8 cellular contexts compared by ENCODE assay signal in genomic region chr7:112788778-112789343, GRCh38. TPM values are rescaled to one million over a fixed set of nuclear protein-coding genes. Genes with fewer than 3 reads are reported as not detected.
DNase-seq lines count a peak whose midpoint lies in the region; TF ChIP-seq lines count a peak whose summit lies in the region.

No MANE protein-coding gene starts in this region.

- peak overlapping the region; percentile 24 for H3K4me2 ChIP-seq in mesenchymal stem cell (ENCODE audit: low read length, poor library complexity, severe bottlenecking)

- no peak overlapping the region for H4K91ac ChIP-seq in mesenchymal stem cell (ENCODE audit: low read length)

- H3K14ac ChIP-seq in mesenchymal stem cell (ENCODE audit: low read length in 2 of 2), result no peak overlapping the region

- no peak overlapping the region for H2AK5ac ChIP-seq in mesenchymal stem cell (ENCODE audit: low read length, severe bottlenecking)

- H3K4ac ChIP-seq in mesenchymal stem cell (ENCODE audit: low read depth in 1 of 2, low read length in 2 of 2), result no peak overlapping the region

- TF ChIP-seq CTCF in cardiac muscle cell (IDR thresholded peaks at IDR 0.05; ENCODE audit: low read depth, low read length), result no peak
- no peak for TF ChIP-seq CTCF in ascending aorta (IDR thresholded peaks at IDR 0.05)

- no peak for DNase-seq in cardiac muscle cell (ENCODE audit: low read depth in 1 of 2, low spot score in 1 of 2)
- DNase-seq in cardiac septum (ENCODE audit: low spot score), result no peak
- DNase-seq in ascending aorta (ENCODE audit: low spot score in 2 of 2), result no peak
- DNase-seq in mesenchymal stem cell, result no peak
- no peak for DNase-seq in SIG-M5 treated with dmso at 0.1 percent for 504 hours (lab: John Stamatoyannopoulos, UW; ENCODE audit: unreplicated experiment)
- DNase-seq in dermis blood vessel endothelial cell, result no peak
- no peak for DNase-seq in NCI-H345 (lab: John Stamatoyannopoulos, UW)

- no peak overlapping the region for H2BK5ac ChIP-seq in mesenchymal stem cell (ENCODE audit: low read depth, low read length, poor library complexity, severe bottlenecking)

- H4K8ac ChIP-seq in mesenchymal stem cell (ENCODE audit: low read length), result no peak overlapping the region

- no peak overlapping the region for H2BK120ac ChIP-seq in mesenchymal stem cell (ENCODE audit: low read depth, low read length)

- H3K27ac ChIP-seq in cardiac muscle cell, result peak overlapping the region; percentile 78
- no peak overlapping the region for H3K27ac ChIP-seq in ascending aorta
- H3K27ac ChIP-seq in mesenchymal stem cell (ENCODE audit: low read length, poor library complexity, severe bottlenecking), result no peak overlapping the region
- H3K27ac ChIP-seq in urinary bladder (ENCODE audit: low read depth), result no peak overlapping the region

- no peak overlapping the region for H3K18ac ChIP-seq in mesenchymal stem cell (ENCODE audit: low read depth in 1 of 2, low read length in 2 of 2)

- H3K27me3 ChIP-seq in cardiac muscle cell (no peaks in the 10 kb centered on the region), ascending aorta (no peaks in the 10 kb centered on the region), mesenchymal stem cell (ENCODE audit: control insufficient read depth in 1 of 2, insufficient read depth in 1 of 2, low read length in 2 of 2) (no peaks in the 10 kb centered on the region)

- no peak overlapping the region for H2BK12ac ChIP-seq in mesenchymal stem cell (ENCODE audit: low read length in 2 of 2)

- peak overlapping the region; percentile 97 for H3K9ac ChIP-seq in mesenchymal stem cell (ENCODE audit: low read length)

- WGBS in mesenchymal stem cell, result 91% methylated on average over 3 of the region's 3 CpGs
- WGBS in urinary bladder, result 85% methylated on average over 3 of the region's 3 CpGs

- H3K4me3 ChIP-seq in cardiac muscle cell (peak overlapping the region; percentile 38), ascending aorta (peak overlapping the region; percentile 90 to 99), mesenchymal stem cell (ENCODE audit: insufficient read depth in 1 of 2, low read depth in 1 of 2, low read length in 2 of 2) (peak overlapping the region in 1 of 2 experiments; percentile 92), urinary bladder (ENCODE audit: low read depth, low read length) (peak overlapping the region; percentile 19)

- H2BK15ac ChIP-seq in mesenchymal stem cell (ENCODE audit: low read depth, poor library complexity, severe bottlenecking), result no peak overlapping the region

- intact Hi-C loops in cardiac septum (cut with DNase I), result loop anchor here (10.0 kb wide), 1 partner anchor 214 kb away; no protein-coding TSS in a partner anchor
- intact Hi-C loops in ascending aorta (cut with DNase I), result no loop called here

- no peaks in the 10 kb centered on the region for H3K9me3 ChIP-seq in cardiac muscle cell (ENCODE audit: low read depth)
- no peaks in the 10 kb centered on the region for H3K9me3 ChIP-seq in ascending aorta
- H3K9me3 ChIP-seq in mesenchymal stem cell (ENCODE audit: control insufficient read depth, low read length), result no peaks in the 10 kb centered on the region

- H3K23ac ChIP-seq in mesenchymal stem cell (ENCODE audit: low read length in 2 of 2), result no peak overlapping the region

- H2AFZ ChIP-seq in mesenchymal stem cell (ENCODE audit: low read depth, low read length), result no peak overlapping the region

- H3K79me1 ChIP-seq in mesenchymal stem cell (replicated peaks; ENCODE audit: low read length, poor library complexity, severe bottlenecking), result peaks cover 7% of the 10 kb centered on the region

- H3K36me3 ChIP-seq in cardiac muscle cell (no peaks in the 10 kb centered on the region), ascending aorta (peaks cover 3 to 8% of the 10 kb centered on the region in 2 donors), mesenchymal stem cell (ENCODE audit: control insufficient read depth in 1 of 2, insufficient read depth in 2 of 2, low read depth in 1 of 2, low read length in 2 of 2) (peaks cover 0 to 8% of the 10 kb centered on the region in 2 experiments), urinary bladder (ENCODE audit: insufficient read depth) (no peaks in the 10 kb centered on the region)

- H3K4me1 ChIP-seq in cardiac muscle cell (ENCODE audit: low read depth) (no peaks in the 10 kb centered on the region), ascending aorta (peaks cover 0 to 6% of the 10 kb centered on the region in 2 donors), mesenchymal stem cell (ENCODE audit: control insufficient read depth, insufficient read depth, low read depth, low read length) (peaks cover 3% of the 10 kb centered on the region), urinary bladder (ENCODE audit: insufficient read depth) (no peaks in the 10 kb centered on the region)

RNA-seq across cellular contexts. Expression of gene TMEM168, which starts 1.3 kb away (rescaled TPM):
- total RNA-seq in cardiac muscle cell (16.1 and 24.7 TPM in 2 replicates), cardiac septum (20.6 TPM), ascending aorta (8.4 TPM), urinary bladder (84.2 TPM), dermis blood vessel endothelial cell (16.8 and 31.2 TPM in 2 replicates)
- polyA plus RNA-seq in cardiac muscle cell (12.7 and 18.9 TPM in 2 replicates), urinary bladder (16.4 TPM)
- 10.8 TPM for polyA plus RNA-seq in mesenchymal stem cell (2013, experiment 1 of 2)
- polyA plus RNA-seq in mesenchymal stem cell (2013, experiment 2 of 2), result 12.4 TPM
